In the genomic region with DNA sequence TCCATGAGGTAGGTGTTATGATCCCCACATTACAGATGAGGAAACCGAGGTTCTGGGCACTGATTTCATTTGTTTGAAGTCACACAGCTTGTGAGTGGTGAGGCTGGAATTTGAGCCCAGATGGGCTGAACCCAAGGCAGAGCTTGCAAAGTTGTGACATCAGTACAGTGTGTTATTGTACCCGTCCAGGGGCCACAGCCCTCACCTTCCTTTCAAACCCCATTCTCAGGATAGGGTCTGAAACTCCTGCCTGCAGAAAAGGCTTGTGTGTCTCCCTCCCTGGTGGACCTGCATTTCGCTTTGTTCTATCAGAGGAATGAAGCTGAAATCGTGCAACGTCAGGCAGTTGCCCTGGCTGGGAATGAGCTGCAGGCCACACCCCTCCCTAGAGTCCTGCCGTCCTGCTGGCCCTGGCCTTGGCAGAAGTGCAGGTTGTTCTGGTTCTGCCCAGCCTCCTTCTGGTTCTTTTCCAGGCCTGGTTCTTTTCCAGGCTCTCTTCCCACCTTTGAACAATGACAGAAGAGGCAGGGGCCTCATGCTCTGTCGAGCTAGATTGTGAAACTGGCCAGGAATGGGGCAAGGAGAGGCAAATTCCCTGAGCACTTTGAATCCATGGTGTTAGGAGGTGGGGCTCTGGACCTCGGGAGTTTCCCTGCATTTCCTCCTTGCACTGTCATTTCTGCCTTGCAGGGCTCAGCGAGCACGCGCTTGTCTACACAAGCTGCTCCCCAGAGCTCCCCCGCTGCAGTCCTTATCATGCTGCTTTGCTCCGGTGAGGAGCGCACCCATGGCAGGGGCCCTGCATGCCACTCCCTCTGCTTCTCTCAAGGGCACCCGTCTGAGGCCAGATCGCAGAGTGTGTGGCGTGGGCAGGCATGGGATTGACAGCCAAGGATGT, we compare ENCODE assay signal across 14 cellular contexts. TPM values are rescaled to one million over a fixed set of nuclear protein-coding genes. Genes with fewer than 3 reads are reported as not detected.
DNase-seq lines count a peak whose midpoint lies in the region; ATAC-seq and TF ChIP-seq lines count a peak whose summit lies in the region.
"Had no signal": no experiment of that assay in that cellular context is flagged by ENCODE, and none has a peak within 500 bp of the region (broad histone marks: within the 10 kb centered on the region; RNA-seq: fewer than 3 reads in every experiment).

No MANE protein-coding gene starts in this region.

- no peak overlapping the region for H3K4me2 ChIP-seq in SK-N-SH

- H3F3A ChIP-seq in SK-N-SH (replicated peaks; ENCODE audit: insufficient read depth): no peaks in the 10 kb centered on the region

- H3K9me2 ChIP-seq in SK-N-SH: no peaks in the 10 kb centered on the region

- no peak for TF ChIP-seq RAD21 in SK-N-SH (IDR thresholded peaks at IDR 0.05; ENCODE audit: low read length)

- 78% methylated on average over 15 of the region's 17 CpGs for WGBS in SK-N-SH (ENCODE audit: low lambda C conversion rate)

- H3K9me3 ChIP-seq in SK-N-SH (no peaks in the 10 kb centered on the region), muscle layer of duodenum (ENCODE audit: control insufficient read depth in 1 of 2, low read length in 2 of 2) (no peaks in the 10 kb centered on the region)
- H3K9me3 ChIP-seq: ovary had no signal

- ATAC-seq in SK-N-SH treated with all-trans-retinoic acid at 6 μM for 48 hours (peak; percentile 35; the same call in 1 of the 3 replicates), foreskin keratinocyte (peak; percentile 78), HG02938 (IDR thresholded peaks at IDR 0.05; ENCODE audit: unreplicated experiment) (no peak), HG03378 (IDR thresholded peaks at IDR 0.05; ENCODE audit: unreplicated experiment) (no peak)
- ATAC-seq: T-helper 17 cell had no signal

- H4K20me1 ChIP-seq in SK-N-SH (ENCODE audit: insufficient read depth): no peaks in the 10 kb centered on the region

- DNase-seq in SK-N-SH (no peak), foreskin keratinocyte (peak; percentile 86 to 92), nucleus accumbens (lab: John Stamatoyannopoulos, UW) (no peak), HEK293T (ENCODE audit: extremely low spot score) (no peak)
- DNase-seq: activated CD8-positive, alpha-beta memory T cell treated with anti-CD3 and anti-CD28 coated beads, Interleukin-2, amount 50 U/mL, for 48 hours; central memory CD4-positive, alpha-beta T cell; hippocampal formation; KG1; ovary; T-helper 17 cell had no signal

- no peak for TF ChIP-seq CTCF in SK-N-SH (IDR thresholded peaks at IDR 0.05)
- no peak for TF ChIP-seq CTCF in foreskin keratinocyte (conservative IDR thresholded peaks at IDR 0.05)

- H3K27ac ChIP-seq in SK-N-SH (ENCODE audit: low read depth in 2 of 2, low read length in 1 of 2): no peak overlapping the region
- peak overlapping the region; percentile 63 for H3K27ac ChIP-seq in foreskin keratinocyte
- H3K27ac ChIP-seq in muscle layer of duodenum (ENCODE audit: low read length): peak overlapping the region; percentile 5
- H3K27ac ChIP-seq: ovary had no signal

- no peak overlapping the region for H3K4me3 ChIP-seq in SK-N-SH (ENCODE audit: low read depth in 2 of 2, low read length in 1 of 2)
- peak overlapping the region in 1 of 2 donors; percentile 19 for H3K4me3 ChIP-seq in muscle layer of duodenum (ENCODE audit: low read depth in 1 of 2, low read length in 2 of 2)
- H3K4me3 ChIP-seq: ovary had no signal

- POLR2A ChIA-PET in SK-N-SH (lab: Yijun Ruan, JAX): no interaction called here
- POLR2A ChIA-PET in HEK293T (lab: Yijun Ruan, JAX): no interaction called here

- no peaks in the 10 kb centered on the region for H3K36me3 ChIP-seq in SK-N-SH (replicated peaks in 1 of 2; ENCODE audit: control insufficient read depth in 1 of 2, insufficient read depth in 2 of 2, low read length in 1 of 2)
- no peaks in the 10 kb centered on the region for H3K36me3 ChIP-seq in muscle layer of duodenum (ENCODE audit: control insufficient read depth in 1 of 2, insufficient read depth in 2 of 2, low read length in 2 of 2)
- H3K36me3 ChIP-seq: ovary had no signal

- no peak overlapping the region for H2AFZ ChIP-seq in SK-N-SH (ENCODE audit: low read depth)

- H3K4me1 ChIP-seq in SK-N-SH (ENCODE audit: control insufficient read depth in 1 of 2, insufficient read depth in 2 of 2, low read depth in 1 of 2, low read length in 1 of 2): no peaks in the 10 kb centered on the region; a peak in 1 of 4 replicates
- peaks cover 16% of the 10 kb centered on the region for H3K4me1 ChIP-seq in foreskin keratinocyte
- peaks cover 0 to 9% of the 10 kb centered on the region in 2 donors for H3K4me1 ChIP-seq in muscle layer of duodenum (ENCODE audit: control insufficient read depth in 1 of 2, insufficient read depth in 2 of 2, low read length in 2 of 2)

- no peaks in the 10 kb centered on the region for H3K79me2 ChIP-seq in SK-N-SH (ENCODE audit: insufficient read depth)

- H3K27me3 ChIP-seq in SK-N-SH (ENCODE audit: insufficient read depth) (no peaks in the 10 kb centered on the region; the same call in 1 of the 2 replicates), foreskin keratinocyte (no peaks in the 10 kb centered on the region), muscle layer of duodenum (ENCODE audit: low read depth, low read length) (no peaks in the 10 kb centered on the region)
- H3K27me3 ChIP-seq: ovary had no signal

- CTCF ChIA-PET in SK-N-SH (lab: Yijun Ruan, JAX) (interaction anchor here (1.4 to 1.9 kb wide), 3 partner anchors 28 to 49 kb away, joined by 5 to 11 read pairs (median 6); no protein-coding TSS in a partner anchor), HEK293T (lab: Yijun Ruan, JAX) (no interaction called here)

- TF ChIP-seq EP300 in SK-N-SH (IDR thresholded peaks at IDR 0.05; ENCODE audit: borderline replicate concordance in 1 of 2, low read depth in 1 of 2, low read length in 1 of 2): no peak

- no peak overlapping the region for H3K9ac ChIP-seq in SK-N-SH

TF ChIP-seq in SK-N-SH treated with all-trans-retinoic acid at 6 μM for 48 hours, 23 proteins besides CTCF, POLR2A, EP300 and RAD21 (continues in another document):
- TF ChIP-seq RARB (CRISPR knock-in tag; IDR thresholded peaks at IDR 0.05): no peak
- no peak for TF ChIP-seq ZC3H10 (CRISPR knock-in tag; IDR thresholded peaks at IDR 0.05)
- TF ChIP-seq ZFP3 (CRISPR knock-in tag; IDR thresholded peaks at IDR 0.05): no peak
- TF ChIP-seq TCF4 (CRISPR knock-in tag; IDR thresholded peaks at IDR 0.05; ENCODE audit: borderline replicate concordance): no peak
- TF ChIP-seq PPARA (CRISPR knock-in tag; IDR thresholded peaks at IDR 0.05; ENCODE audit: borderline replicate concordance): no peak
- TF ChIP-seq ZNF70 (CRISPR knock-in tag; IDR thresholded peaks at IDR 0.05): no peak
- TF ChIP-seq ARNTL (CRISPR knock-in tag; IDR thresholded peaks at IDR 0.05; ENCODE audit: borderline replicate concordance, low read depth): no peak

TF ChIP-seq in SK-N-SH, 30 proteins besides CTCF, POLR2A, EP300 and RAD21 (continues in another document):
- TF ChIP-seq YY1 (IDR thresholded peaks at IDR 0.05; ENCODE audit: low read depth) (no peak), MXI1 (IDR thresholded peaks at IDR 0.05; ENCODE audit: low read depth, low read length) (no peak), NFIC (IDR thresholded peaks at IDR 0.05; ENCODE audit: borderline replicate concordance) (no peak), RXRA (IDR thresholded peaks at IDR 0.05; ENCODE audit: borderline replicate concordance, low read depth) (no peak)
- TF ChIP-seq, protein P1, sequence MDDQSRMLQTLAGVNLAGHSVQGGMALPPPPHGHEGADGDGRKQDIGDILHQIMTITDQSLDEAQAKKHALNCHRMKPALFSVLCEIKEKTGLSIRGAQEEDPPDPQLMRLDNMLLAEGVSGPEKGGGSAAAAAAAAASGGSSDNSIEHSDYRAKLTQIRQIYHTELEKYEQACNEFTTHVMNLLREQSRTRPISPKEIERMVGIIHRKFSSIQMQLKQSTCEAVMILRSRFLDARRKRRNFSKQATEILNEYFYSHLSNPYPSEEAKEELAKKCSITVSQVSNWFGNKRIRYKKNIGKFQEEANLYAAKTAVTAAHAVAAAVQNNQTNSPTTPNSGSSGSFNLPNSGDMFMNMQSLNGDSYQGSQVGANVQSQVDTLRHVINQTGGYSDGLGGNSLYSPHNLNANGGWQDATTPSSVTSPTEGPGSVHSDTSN (IDR thresholded peaks at IDR 0.05): no peak

TF ChIP-seq in HEK293T, 16 proteins besides CTCF, POLR2A, EP300 and RAD21:
- TF ChIP-seq PKNOX1 (IDR thresholded peaks at IDR 0.05) (no peak), SP1 (IDR thresholded peaks at IDR 0.05) (no peak), HDGF (IDR thresholded peaks at IDR 0.05; ENCODE audit: borderline replicate concordance) (no peak), BHLHE40 (IDR thresholded peaks at IDR 0.05; ENCODE audit: borderline replicate concordance) (no peak), CTBP1 (IDR thresholded peaks at IDR 0.05; ENCODE audit: borderline replicate concordance) (no peak), FOXA1 (IDR thresholded peaks at IDR 0.05) (no peak), L3MBTL2 (conservative IDR thresholded peaks at IDR 0.05) (no peak), ELF4 (IDR thresholded peaks at IDR 0.05) (no peak), FOXK2 (IDR thresholded peaks at IDR 0.05) (no peak), LEF1 (IDR thresholded peaks at IDR 0.05; ENCODE audit: borderline replicate concordance) (no peak), TARDBP (IDR thresholded peaks at IDR 0.05) (no peak), FOXM1 (IDR thresholded peaks at IDR 0.05; ENCODE audit: borderline replicate concordance) (no peak), ZNF384 (IDR thresholded peaks at IDR 0.05) (no peak), NFRKB (IDR thresholded peaks at IDR 0.05) (no peak), ARNT (IDR thresholded peaks at IDR 0.05) (no peak), SUZ12 (IDR thresholded peaks at IDR 0.05) (no peak)

RNA-seq across cellular contexts. Expression of gene MYOM3, which starts 8.2 kb away (rescaled TPM):
- polyA plus RNA-seq in SK-N-SH (2012; rRNA removed) (0.02 and 0.05 TPM in 2 replicates), foreskin keratinocyte (0.02 and 0.15 TPM in 2 replicates)
- polyA plus RNA-seq in SK-N-SH (2012; cell fraction: cytosol; rRNA removed): 0.04 and 0.05 TPM in 2 replicates
- 0.08 TPM in 2 replicates for polyA plus RNA-seq in SK-N-SH (2012; cell fraction: nucleus; rRNA removed)
- 0.07 and 0.31 TPM in 2 replicates for total RNA-seq in foreskin keratinocyte
- total RNA-seq: T-helper 17 cell had no signal

RNA-seq across cellular contexts. Expression of gene IL22RA1, which starts 22.8 kb away (rescaled TPM):
- polyA plus RNA-seq in SK-N-SH (2012; rRNA removed): 0.03 and 0.05 TPM in 2 replicates
- not detected in 2 replicates for polyA plus RNA-seq in SK-N-SH (2012; cell fraction: cytosol; rRNA removed)
- polyA plus RNA-seq in SK-N-SH (2012; cell fraction: nucleus; rRNA removed): 0.02 TPM in 2 replicates
- 5.6 and 7.0 TPM in 2 replicates for total RNA-seq in foreskin keratinocyte
- 6.2 and 6.3 TPM in 2 replicates for polyA plus RNA-seq in foreskin keratinocyte
- total RNA-seq: T-helper 17 cell had no signal

Comparison
In these comparisons a context has a peak if more than half of its experiments do, and no peak if none do; other contexts are left out.
1. ATAC-seq: peak in SK-N-SH treated with all-trans-retinoic acid at 6 μM for 48 hours (single experiment) and foreskin keratinocyte (single experiment); none in HG02938 (single experiment) and HG03378 (single experiment).
2. DNase-seq: peak in foreskin keratinocyte (2 of 2); none in SK-N-SH (single experiment), nucleus accumbens (0 of 56) and HEK293T (single experiment).
3. H3K27ac ChIP-seq: peak in foreskin keratinocyte (single experiment) and muscle layer of duodenum (single experiment); none in SK-N-SH (0 of 2).